In the genomic region with DNA sequence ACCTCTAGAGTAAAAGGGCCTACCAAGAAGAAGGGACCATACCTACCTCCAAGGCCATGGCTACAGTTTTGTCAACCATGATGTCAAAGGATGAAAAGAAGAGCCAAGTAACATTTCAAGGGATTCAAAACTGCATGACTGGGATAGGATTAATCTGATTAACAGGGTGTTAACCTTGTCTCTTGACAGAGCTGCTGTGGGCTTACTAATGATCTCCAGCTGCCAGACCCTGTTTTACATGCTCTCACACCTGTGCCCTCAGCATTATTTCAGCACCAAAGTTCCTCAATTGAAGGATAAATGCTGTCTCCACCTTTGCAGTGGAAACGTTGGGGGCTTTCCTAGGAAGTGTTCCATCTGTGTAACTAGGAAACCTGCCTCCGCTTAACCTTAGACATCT, we compare ENCODE assay signal across 18 cellular contexts.
"Had no signal": no experiment of that assay in that cellular context is flagged by ENCODE, and none has a peak within 500 bp of the region (broad histone marks: within the 10 kb centered on the region; RNA-seq: fewer than 3 reads in every experiment).

No MANE protein-coding gene starts in this region.

- H3K4me3 ChIP-seq: K562, SJSA1, SK-N-MC had no signal

- H3K9ac ChIP-seq: KMS-11 had no signal

- H3K4me1 ChIP-seq: SJSA1 had no signal

- DNase-seq: Kasumi-1, MM.1S, NCI-H1092 treated with DMSO at 0.1 percent for 48 hours, NCI-H1436, NCI-H187 treated with DMSO at 0.1 percent for 48 hours, NCI-H2029 treated with DMSO at 0.1 percent for 48 hours, NCI-H2171 treated with DMSO at 0.1 percent for 48 hours, NCI-H345, NCI-H446 treated with DMSO at 0.1 percent for 48 hours, NCI-H510A treated with DMSO at 0.1 percent for 48 hours, Right ventricle myocardium superior, RPMI8226, SIG-M5 had no signal

- H3K4me2 ChIP-seq: KMS-11 had no signal

- ATAC-seq: K562 had no signal

- H3K27ac Mint-ChIP-seq: IgD-negative memory B cell had no signal

- H3K4me1 Mint-ChIP-seq: IgD-negative memory B cell had no signal

- H3K36me3 ChIP-seq: SJSA1 had no signal

- H3K27me3 ChIP-seq: SJSA1 had no signal

- H3K27ac ChIP-seq: KMS-11, SJSA1, SK-N-MC had no signal

- H3K9me3 ChIP-seq: SJSA1 had no signal

- H3K4me3 Mint-ChIP-seq: IgD-negative memory B cell had no signal
